9 cellular contexts compared by ENCODE assay signal in genomic region chr13:50893211-50893852, GRCh38. TPM values are rescaled to one million over a fixed set of nuclear protein-coding genes. Genes with fewer than 3 reads are reported as not detected.
A peak's percentile ranks its signal among the peaks of the same experiment; 100 is the strongest.
DNase-seq lines count a peak whose midpoint lies in the region; ATAC-seq and TF ChIP-seq lines count a peak whose summit lies in the region.
"Had no signal": no experiment of that assay in that cellular context is flagged by ENCODE, and none has a peak within 500 bp of the region (broad histone marks: within the 10 kb centered on the region; RNA-seq: fewer than 3 reads in every experiment).

No MANE protein-coding gene starts in this region.

- H3K27me3 ChIP-seq in heart left ventricle = no peaks in the 10 kb centered on the region

- H3K27ac Mint-ChIP-seq in activated CD4-positive, alpha-beta T cell treated with anti-CD3 and anti-CD28 coated beads, Interleukin-2, amount 10 ng/mL, durations not matched to agents 24 days and 14 days = peak overlapping the region; percentile 86

- peaks cover 0 to 23% (median 0%) of the 10 kb centered on the region in 12 donors for H3K4me1 ChIP-seq in heart left ventricle

- no peaks in the 10 kb centered on the region for H3K36me3 ChIP-seq in heart left ventricle

- no peak for TF ChIP-seq POLR2A in heart left ventricle (IDR thresholded peaks at IDR 0.05)

- H3K36me3 Mint-ChIP-seq in activated CD4-positive, alpha-beta T cell treated with anti-CD3 and anti-CD28 coated beads, Interleukin-2, amount 10 ng/mL, durations not matched to agents 24 days and 14 days (ENCODE audit: low read depth) = peaks cover 20% of the 10 kb centered on the region

- peaks cover 35% of the 10 kb centered on the region for H3K9me3 Mint-ChIP-seq in activated CD4-positive, alpha-beta T cell treated with anti-CD3 and anti-CD28 coated beads, Interleukin-2, amount 10 ng/mL, durations not matched to agents 24 days and 14 days

- H3K4me3 Mint-ChIP-seq in activated CD4-positive, alpha-beta T cell treated with anti-CD3 and anti-CD28 coated beads, Interleukin-2, amount 10 ng/mL, durations not matched to agents 24 days and 14 days = peak overlapping the region; percentile 63

- intact Hi-C loops in activated CD4-positive, alpha-beta T cell treated with anti-CD3 and anti-CD28 coated beads, Interleukin-2, amount 10 ng/mL, durations not matched to agents 24 days and 14 days (cut with micrococcal nuclease) = loop anchor here (1.0 to 5.0 kb wide), 5 partner anchors 18 to 896 kb away; partner anchors contain the start of gene TRIM13
- intact Hi-C loops in heart left ventricle (cut with DNase I) = no loop called here

- H3K4me1 Mint-ChIP-seq in activated CD4-positive, alpha-beta T cell treated with anti-CD3 and anti-CD28 coated beads, Interleukin-2, amount 10 ng/mL, durations not matched to agents 24 days and 14 days = peaks cover 54% of the 10 kb centered on the region

- H3K9me3 ChIP-seq in heart left ventricle = peaks cover 0 to 5% (median 0%) of the 10 kb centered on the region in 12 donors

- peak; percentile 84 for DNase-seq in activated CD4-positive, alpha-beta T cell treated with anti-CD3 and anti-CD28 coated beads, Interleukin-2, amount 10 ng/mL, durations not matched to agents 24 days and 14 days
- DNase-seq in activated CD4-positive, alpha-beta T cell treated with anti-CD3 and anti-CD28 coated beads for 1 hour = no peak
- DNase-seq in NCI-H524 (lab: John Stamatoyannopoulos, UW) (peak; percentile 59 to 86), epidermal melanocyte (ENCODE audit: insufficient read length, low spot score) (peak; percentile 19), heart left ventricle (no peak), coronary artery (ENCODE audit: low spot score) (no peak)
- no peak for DNase-seq in stimulated activated naive CD4-positive, alpha-beta T cell treated with Interleukin-2 at 50 U/mL for 16 hours (lab: John Stamatoyannopoulos, UW)

- ATAC-seq in HG02884 (IDR thresholded peaks at IDR 0.05; ENCODE audit: unreplicated experiment) (peak; percentile 78), heart left ventricle (no peak)

- no peak overlapping the region for H3K4me3 ChIP-seq in heart left ventricle
- no peak overlapping the region for H3K4me3 ChIP-seq in coronary artery

- TF ChIP-seq CTCF in heart left ventricle (IDR thresholded peaks at IDR 0.05) (no peak), coronary artery (IDR thresholded peaks at IDR 0.05) (no peak)

- no peaks in the 10 kb centered on the region for H3K27me3 Mint-ChIP-seq in activated CD4-positive, alpha-beta T cell treated with anti-CD3 and anti-CD28 coated beads, Interleukin-2, amount 10 ng/mL, durations not matched to agents 24 days and 14 days

- peak overlapping the region in 1 of 12 donors; percentile 83 for H3K27ac ChIP-seq in heart left ventricle
- H3K27ac ChIP-seq in coronary artery = no peak overlapping the region

- 73 to 77% (median 76%) methylated on average over 4 of the region's 4 CpGs for WGBS in heart left ventricle, 4 donors

RNA-seq across cellular contexts. Expression of gene RNASEH2B, which starts 16.3 kb away (rescaled TPM):
- total RNA-seq in activated CD4-positive, alpha-beta T cell treated with anti-CD3 and anti-CD28 coated beads, Interleukin-2, amount 10 ng/mL, durations not matched to agents 24 days and 14 days = 57.9 and 61.0 TPM in 2 replicates
- total RNA-seq in heart left ventricle = 10 to 100 TPM; 22.7 to 53.1 (median 43.4) TPM
- 10 to 100 TPM; 28.5 to 61.9 TPM for polyA plus RNA-seq in heart left ventricle

RNA-seq across cellular contexts. Expression of gene DLEU7, which starts 49.8 kb away (rescaled TPM):
- not detected in 2 replicates for total RNA-seq in activated CD4-positive, alpha-beta T cell treated with anti-CD3 and anti-CD28 coated beads, Interleukin-2, amount 10 ng/mL, durations not matched to agents 24 days and 14 days
- total RNA-seq in heart left ventricle = under 1 TPM in 3 of 9 donors, not detected in 6; 0.12 to 0.93 (median 0.36) TPM
- polyA plus RNA-seq in heart left ventricle = under 1 TPM in 1 of 2 donors, not detected in 1; 0.06 TPM
- polyA plus RNA-seq: BJ had no signal

Comparison
In these comparisons a context has a peak if more than half of its experiments do, and no peak if none do; other contexts are left out.
1. DNase-seq: peak in activated CD4-positive, alpha-beta T cell treated with anti-CD3 and anti-CD28 coated beads, Interleukin-2, amount 10 ng/mL, durations not matched to agents 24 days and 14 days (single experiment), NCI-H524 (2 of 2) and epidermal melanocyte (single experiment); none in activated CD4-positive, alpha-beta T cell treated with anti-CD3 and anti-CD28 coated beads for 1 hour (single experiment), stimulated activated naive CD4-positive, alpha-beta T cell treated with Interleukin-2 at 50 U/mL for 16 hours (single experiment), heart left ventricle (0 of 5) and coronary artery (single experiment).